In the genomic region with DNA sequence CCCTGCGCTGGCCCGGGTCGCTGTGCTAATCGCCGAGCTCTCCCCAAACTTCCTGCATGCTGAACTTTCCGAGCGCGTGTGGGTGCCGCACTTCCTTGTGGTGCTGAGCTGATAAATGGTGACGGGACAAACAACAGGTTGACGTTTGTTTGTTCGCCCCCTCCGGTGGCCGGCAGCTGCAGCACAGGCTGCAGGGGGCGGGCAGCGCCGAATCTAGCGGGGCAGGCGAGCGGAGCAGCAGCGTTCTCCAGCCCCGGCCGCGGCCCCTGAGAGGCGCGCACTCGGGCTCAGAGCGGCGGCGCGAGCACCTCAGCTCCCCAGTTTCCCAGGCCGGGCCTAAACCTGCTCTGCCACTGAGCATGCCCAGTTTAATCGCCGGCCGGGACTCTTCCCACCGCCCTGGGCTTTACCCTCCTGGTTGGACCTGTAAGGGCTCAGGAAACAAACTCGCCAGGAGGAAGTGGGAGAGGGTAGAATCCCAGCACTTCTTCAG, we compare ENCODE assay signal across 8 cellular contexts. TPM values are rescaled to one million over a fixed set of nuclear protein-coding genes. Genes with fewer than 3 reads are reported as not detected.
A peak's percentile ranks its signal among the peaks of the same experiment; 100 is the strongest.
DNase-seq lines count a peak whose midpoint lies in the region; ATAC-seq and TF ChIP-seq lines count a peak whose summit lies in the region.

Gene PDGFD, minus strand, starts transcription at position 120 of the 493 bp plus-strand sequence.

- peak; percentile 82 for DNase-seq in BE2C
- DNase-seq in NCI-H774 (lab: John Stamatoyannopoulos, UW) = peak; percentile 62
- DNase-seq in activated naive CD8-positive, alpha-beta T cell treated with anti-CD3 and anti-CD28 coated beads, Interleukin-2, amount 50 U/mL, for 24 hours = peak; percentile 29
- DNase-seq in right cardiac atrium = peak; percentile 57 to 89 (median 88)
- peak; percentile 55 for DNase-seq in renal cortical epithelial cell (ENCODE audit: low read depth)
- no peak for DNase-seq in DMS153 treated with DMSO at 0.1 percent for 48 hours (lab: John Stamatoyannopoulos, UW; ENCODE audit: unreplicated experiment)

- H3K27ac ChIP-seq in right cardiac atrium (ENCODE audit: low read length) = no peak within 1 kb of the TSS

- H3K27me3 ChIP-seq in BE2C = no peaks in the 10 kb centered on the region
- H3K27me3 ChIP-seq in right cardiac atrium (ENCODE audit: control insufficient read depth, insufficient read depth) = no peaks in the 10 kb centered on the region

- WGBS in right cardiac atrium = under 1% methylated on average over 37 of the region's 37 CpGs

- no peaks in the 10 kb centered on the region; the same call in 1 of the 2 replicates for H3K4me1 ChIP-seq in BE2C
- H3K4me1 ChIP-seq in right cardiac atrium (ENCODE audit: control insufficient read depth, insufficient read depth, low read length) = no peaks in the 10 kb centered on the region

- intact Hi-C loops in right cardiac atrium (cut with DNase I) = loop anchor here in 1 of 4 donors (5.0 kb wide), 1 partner anchor 482 kb away; no protein-coding TSS in a partner anchor

- TF ChIP-seq CTCF in BE2C (IDR thresholded peaks at IDR 0.05; ENCODE audit: low read depth, low read length) = peak; percentile 61

- H3K36me3 Mint-ChIP-seq in activated naive CD8-positive, alpha-beta T cell treated with anti-CD3 and anti-CD28 coated beads, Interleukin-2, amount 50 U/mL, for 24 hours (ENCODE audit: low read depth) = no peaks in the 10 kb centered on the region

- H3K4me1 Mint-ChIP-seq in activated naive CD8-positive, alpha-beta T cell treated with anti-CD3 and anti-CD28 coated beads, Interleukin-2, amount 50 U/mL, for 24 hours = peaks cover 8% of the 10 kb centered on the region

- H3K9me3 ChIP-seq in BE2C (no peaks in the 10 kb centered on the region), right cardiac atrium (ENCODE audit: control insufficient read depth, low read length) (no peaks in the 10 kb centered on the region)

- H3K36me3 ChIP-seq in BE2C = no peaks in the 10 kb centered on the region

- ATAC-seq in GM18909 (IDR thresholded peaks at IDR 0.05; ENCODE audit: poor library complexity, unreplicated experiment) (peak; percentile 97), HG03097 (IDR thresholded peaks at IDR 0.05; ENCODE audit: low FRiP score, unreplicated experiment) (peak; percentile 97), right cardiac atrium (peak; percentile 95)
- peak; percentile 79 for ATAC-seq in activated naive CD8-positive, alpha-beta T cell treated with anti-CD3 and anti-CD28 coated beads, Interleukin-2, amount 50 U/mL, for 24 hours

- H3K4me3 ChIP-seq in BE2C (ENCODE audit: low read depth, low read length) = peak within 1 kb of the TSS; percentile 76
- H3K4me3 ChIP-seq in right cardiac atrium (ENCODE audit: low read length) = peak within 1 kb of the TSS; percentile 71

- no peaks in the 10 kb centered on the region for H3K9me3 Mint-ChIP-seq in activated naive CD8-positive, alpha-beta T cell treated with anti-CD3 and anti-CD28 coated beads, Interleukin-2, amount 50 U/mL, for 24 hours

- H3K27ac Mint-ChIP-seq in activated naive CD8-positive, alpha-beta T cell treated with anti-CD3 and anti-CD28 coated beads, Interleukin-2, amount 50 U/mL, for 24 hours = peak within 1 kb of the TSS; percentile 37

- H3K4me3 Mint-ChIP-seq in activated naive CD8-positive, alpha-beta T cell treated with anti-CD3 and anti-CD28 coated beads, Interleukin-2, amount 50 U/mL, for 24 hours = peak within 1 kb of the TSS; percentile 74

- peaks cover 33% of the 10 kb centered on the region for H3K27me3 Mint-ChIP-seq in activated naive CD8-positive, alpha-beta T cell treated with anti-CD3 and anti-CD28 coated beads, Interleukin-2, amount 50 U/mL, for 24 hours

RNA-seq across cellular contexts. Expression of gene PDGFD, which starts in this region (rescaled TPM):
- polyA plus RNA-seq in BE2C (2012; ENCODE audit: insufficient read depth, insufficient read length, low read depth) = 1.5 TPM
- 10 to 100 TPM; 15.8 to 20.1 (median 16.2) TPM for total RNA-seq in right cardiac atrium
- polyA plus RNA-seq in right cardiac atrium = 10.5 TPM
- total RNA-seq in renal cortical epithelial cell = 4.2 and 8.7 TPM in 2 replicates
